Comparison of ENCODE assay signal across 21 cellular contexts in genomic region chr4:116101321-116101720, GRCh38.
A peak's percentile ranks its signal among the peaks of the same experiment; 100 is the strongest.
DNase-seq lines count a peak whose midpoint lies in the region; ATAC-seq, FAIRE-seq and TF ChIP-seq lines count a peak whose summit lies in the region.
"Had no signal": no experiment of that assay in that cellular context is flagged by ENCODE, and none has a peak within 500 bp of the region (broad histone marks: within the 10 kb centered on the region; RNA-seq: fewer than 3 reads in every experiment).

No MANE protein-coding gene starts in this region.

- ATAC-seq in SK-N-SH treated with all-trans-retinoic acid at 6 μM for 48 hours = no peak

- H3K9me3 ChIP-seq in SU-DHL-6 (ENCODE audit: insufficient read depth, low read length) (no peaks in the 10 kb centered on the region), neural progenitor cell (ENCODE audit: low read depth) (no peaks in the 10 kb centered on the region)
- H3K9me3 ChIP-seq: BE2C had no signal

- no peaks in the 10 kb centered on the region for H3F3A ChIP-seq in SU-DHL-6 (ENCODE audit: insufficient read depth)
- no peaks in the 10 kb centered on the region for H3F3A ChIP-seq in neural progenitor cell (ENCODE audit: low read depth)

- TF ChIP-seq CTCF in SU-DHL-6 (IDR thresholded peaks at IDR 0.05; ENCODE audit: insufficient read depth, low read length, poor library complexity, severe bottlenecking) = no peak
- no peak for TF ChIP-seq CTCF in fibroblast of villous mesenchyme (IDR thresholded peaks at IDR 0.05; ENCODE audit: insufficient read depth, low read depth, low read length)
- TF ChIP-seq CTCF in neural progenitor cell (IDR thresholded peaks at IDR 0.05) = no peak

- H3K4me1 Mint-ChIP-seq in neural progenitor cell = no peaks in the 10 kb centered on the region
- H3K4me1 Mint-ChIP-seq: CD4-positive, CD25-positive, alpha-beta regulatory T cell; CD8-positive, alpha-beta memory T cell; H9 had no signal

- no peak for FAIRE-seq in HTR-8/SVneo (lab: Jason Lieb, UNC)
- FAIRE-seq: GM12892, GM18507 had no signal

- H3K36me3 ChIP-seq in SU-DHL-6 (ENCODE audit: low read length) = no peaks in the 10 kb centered on the region
- H3K36me3 ChIP-seq in neural progenitor cell = no peaks in the 10 kb centered on the region
- H3K36me3 ChIP-seq: BE2C had no signal

- H3K27ac Mint-ChIP-seq in neural progenitor cell = no peak overlapping the region
- H3K27ac Mint-ChIP-seq: CD4-positive, CD25-positive, alpha-beta regulatory T cell; CD8-positive, alpha-beta memory T cell; H9 had no signal

- H3K27me3 ChIP-seq in SU-DHL-6 (ENCODE audit: low read length) = no peaks in the 10 kb centered on the region
- H3K27me3 ChIP-seq in neural progenitor cell = no peaks in the 10 kb centered on the region
- H3K27me3 ChIP-seq: BE2C had no signal

- H2AFZ ChIP-seq in SU-DHL-6 (ENCODE audit: low read depth, low read length, severe bottlenecking) = peak overlapping the region; percentile 86
- peak overlapping the region; percentile 8 for H2AFZ ChIP-seq in neural progenitor cell (replicated peaks)

- H3K9me3 Mint-ChIP-seq in neural progenitor cell = peaks cover 19% of the 10 kb centered on the region

- no peak overlapping the region for H3K27ac ChIP-seq in SU-DHL-6 (ENCODE audit: low read depth, low read length)
- no peak overlapping the region for H3K27ac ChIP-seq in neural progenitor cell

- no peaks in the 10 kb centered on the region for H3K9me2 ChIP-seq in SU-DHL-6 (replicated peaks; ENCODE audit: insufficient read depth, low read length)

- peaks cover 3% of the 10 kb centered on the region for H3K27me3 Mint-ChIP-seq in neural progenitor cell (ENCODE audit: insufficient read depth, low read depth)
- H3K27me3 Mint-ChIP-seq: CD4-positive, CD25-positive, alpha-beta regulatory T cell; CD8-positive, alpha-beta memory T cell had no signal

- H3K9ac ChIP-seq in SU-DHL-6 (ENCODE audit: low read length) = no peak overlapping the region
- no peak overlapping the region for H3K9ac ChIP-seq in neural progenitor cell

- H3K4me1 ChIP-seq in neural progenitor cell = no peaks in the 10 kb centered on the region
- H3K4me1 ChIP-seq: BE2C had no signal

- H3K4me2 ChIP-seq in SU-DHL-6 (ENCODE audit: low read depth, low read length, poor library complexity, severe bottlenecking) (peak overlapping the region; percentile 40), neural progenitor cell (no peak overlapping the region)

- H4K20me1 ChIP-seq in SU-DHL-6 (ENCODE audit: low read depth, low read length) = no peaks in the 10 kb centered on the region
- H4K20me1 ChIP-seq in neural progenitor cell (ENCODE audit: low read depth) = no peaks in the 10 kb centered on the region

- H3K4me3 ChIP-seq in SU-DHL-6 (ENCODE audit: insufficient read depth, low read length, poor library complexity, severe bottlenecking) (no peak overlapping the region), fibroblast of villous mesenchyme (ENCODE audit: low read depth, low read length) (no peak overlapping the region), neural progenitor cell (no peak overlapping the region)

- peak; percentile 28 for DNase-seq in LHCN-M2 (ENCODE audit: low read depth)
- DNase-seq in fibroblast of villous mesenchyme (ENCODE audit: low read depth) = peak; percentile 12
- no peak for DNase-seq in neural progenitor cell (ENCODE audit: low spot score)
- no peak for DNase-seq in stimulated activated CD4-positive, alpha-beta T cell treated with anti-CD3 and anti-CD28 coated beads, Interleukin-12 subunit alpha, Interleukin-12 subunit beta, amount 100 ng/mL, for 4 hours
- no peak for DNase-seq in NCI-H748 treated with DMSO at 0.1 percent for 48 hours (lab: John Stamatoyannopoulos, UW)
- no peak for DNase-seq in HTR-8/SVneo (ENCODE audit: insufficient read length, low spot score)
- DNase-seq: BE2C; C1 segment of cervical spinal cord; CD4-positive, CD25-positive, alpha-beta regulatory T cell; CD8-positive, alpha-beta memory T cell; COR-L47; DMS 273 treated with DMSO at 0.1 percent for 48 hours; DMS53; DND-41; EL; GOT3; H9 had no signal

- H3K79me2 ChIP-seq in SU-DHL-6 (ENCODE audit: insufficient read depth, low read length) = no peaks in the 10 kb centered on the region
- no peaks in the 10 kb centered on the region for H3K79me2 ChIP-seq in neural progenitor cell (ENCODE audit: low read depth)

- no peaks in the 10 kb centered on the region for H3K36me3 Mint-ChIP-seq in neural progenitor cell
- H3K36me3 Mint-ChIP-seq: CD4-positive, CD25-positive, alpha-beta regulatory T cell; CD8-positive, alpha-beta memory T cell had no signal

- H3K4me3 Mint-ChIP-seq in neural progenitor cell = no peak overlapping the region
- H3K4me3 Mint-ChIP-seq: CD4-positive, CD25-positive, alpha-beta regulatory T cell; CD8-positive, alpha-beta memory T cell; H9 had no signal

TF ChIP-seq in SK-N-SH treated with all-trans-retinoic acid at 6 μM for 48 hours, 23 proteins besides CTCF, POLR2A, EP300 and RAD21:
- TF ChIP-seq TSHZ2 (CRISPR knock-in tag; IDR thresholded peaks at IDR 0.05) = no peak
- TF ChIP-seq SNAI2 (CRISPR knock-in tag; IDR thresholded peaks at IDR 0.05) = no peak
- no peak for TF ChIP-seq ZNF70 (CRISPR knock-in tag; IDR thresholded peaks at IDR 0.05)
- TF ChIP-seq CSDC2 (CRISPR knock-in tag; IDR thresholded peaks at IDR 0.05) = no peak
- no peak for TF ChIP-seq ZC3H10 (CRISPR knock-in tag; IDR thresholded peaks at IDR 0.05)
- TF ChIP-seq OSR1 (CRISPR knock-in tag; IDR thresholded peaks at IDR 0.05) = no peak
- no peak for TF ChIP-seq ISL1 (CRISPR knock-in tag; IDR thresholded peaks at IDR 0.05)
- no peak for TF ChIP-seq CSRNP3 (CRISPR knock-in tag; IDR thresholded peaks at IDR 0.05)
- no peak for TF ChIP-seq ARNTL (CRISPR knock-in tag; IDR thresholded peaks at IDR 0.05; ENCODE audit: borderline replicate concordance, low read depth)
- TF ChIP-seq ESRRG (CRISPR knock-in tag; IDR thresholded peaks at IDR 0.05) = no peak
- TF ChIP-seq PATZ1 (CRISPR knock-in tag; IDR thresholded peaks at IDR 0.05; ENCODE audit: borderline replicate concordance) = no peak

Comparison
In these comparisons a context has a peak if more than half of its experiments do, and no peak if none do; other contexts are left out.
1. DNase-seq: peak in LHCN-M2 (single experiment) and fibroblast of villous mesenchyme (single experiment); none in neural progenitor cell (single experiment), stimulated activated CD4-positive, alpha-beta T cell treated with anti-CD3 and anti-CD28 coated beads, Interleukin-12 subunit alpha, Interleukin-12 subunit beta, amount 100 ng/mL, for 4 hours (single experiment), NCI-H748 treated with DMSO at 0.1 percent for 48 hours (single experiment) and HTR-8/SVneo (single experiment).